1 cellular context compared by ENCODE assay signal in the genomic region with DNA sequence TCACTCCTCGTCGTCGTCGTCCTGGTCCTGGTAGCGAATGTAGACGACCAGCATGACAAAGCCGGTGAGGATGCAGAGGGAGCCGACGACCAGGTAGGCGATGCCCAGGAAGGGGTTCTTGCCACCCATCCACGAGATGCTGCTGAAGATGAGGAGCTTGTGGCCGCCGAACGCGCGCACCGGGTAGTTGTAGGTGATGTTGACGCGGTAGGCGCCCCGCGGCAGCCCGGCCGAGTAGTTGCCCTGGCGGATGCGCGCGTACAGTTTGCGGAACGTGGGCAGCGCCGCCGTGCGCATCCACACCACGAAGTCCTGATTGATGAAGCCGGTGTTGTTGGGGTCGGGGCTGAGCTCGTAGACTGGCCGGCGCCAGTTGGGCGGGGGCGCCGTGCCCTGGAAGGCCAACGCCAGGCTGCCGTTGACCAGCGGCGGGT.
TF ChIP-seq lines count a peak whose summit lies in the region.

No MANE protein-coding gene starts in this region.

TF ChIP-seq in neural cell, 6 proteins besides CTCF, POLR2A, EP300 and RAD21 (continued from another document):
- TF ChIP-seq REST (IDR thresholded peaks at IDR 0.05; ENCODE audit: borderline replicate concordance): no peak
